26 cellular contexts compared by ENCODE assay signal in the genomic region with DNA sequence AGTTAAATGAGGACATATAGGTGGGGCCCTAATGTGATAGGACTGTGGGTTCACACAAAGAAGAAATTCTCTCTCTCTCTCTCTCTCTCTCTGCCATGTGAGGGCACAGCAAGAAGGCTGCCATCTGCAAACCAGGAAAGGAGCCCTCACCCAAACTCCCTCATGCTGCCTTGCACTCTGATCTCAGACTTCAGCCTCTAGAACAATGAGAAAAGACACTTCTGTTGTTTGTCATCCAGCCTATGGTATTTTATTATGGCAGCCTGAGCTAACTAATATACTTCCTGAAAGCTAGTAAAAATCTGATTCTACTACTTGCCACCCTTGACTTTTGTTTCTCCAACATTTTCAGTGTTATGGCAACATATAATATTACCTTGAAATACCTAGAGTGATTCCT.
"Had no signal": no experiment of that assay in that cellular context is flagged by ENCODE, and none has a peak within 500 bp of the region (broad histone marks: within the 10 kb centered on the region; RNA-seq: fewer than 3 reads in every experiment).

No MANE protein-coding gene starts in this region.

- H3K4me3 ChIP-seq: stomach, suprapubic skin, testis, thoracic aorta, thyroid gland, tibial artery, tibial nerve, transverse colon, upper lobe of left lung, upper lobe of right lung, uterus, vagina had no signal

- H3K9me3 ChIP-seq: stomach, suprapubic skin, testis, thoracic aorta, thyroid gland, tibial artery, tibial nerve, transverse colon, upper lobe of left lung, upper lobe of right lung, uterus, vagina had no signal

- ATAC-seq: stimulated activated effector memory CD8-positive, alpha-beta T cell treated with anti-CD3 and anti-CD28 coated beads, Interleukin-12 subunit alpha, Interleukin-12 subunit beta, amount 100 ng/mL, for 72 hours; stimulated activated memory B cell treated with anti-CD40 and anti-IgM and Interleukin-4, amounts not matched to agents 10 μg/mL and 1 μg/mL and 100 μg/mL, for 72 hours; stimulated activated naive B cell treated with anti-CD40 and anti-IgM and Interleukin-4, amounts not matched to agents 10 μg/mL and 1 μg/mL and 100 μg/mL, for 72 hours; stimulated activated naive CD8-positive, alpha-beta T cell treated with anti-CD3 and anti-CD28 coated beads, Interleukin-15, amount 100 ng/mL, for 72 hours; stimulated activated naive CD8-positive, alpha-beta T cell treated with anti-CD3 and anti-CD28 coated beads, Interleukin-15, Interleukin-2, amounts not matched to agents 100 U/mL and 50 U/mL, for 24 hours; upper lobe of right lung had no signal

- H3K36me3 ChIP-seq: stomach, suprapubic skin, thoracic aorta, thyroid gland, tibial artery, tibial nerve, transverse colon, upper lobe of left lung, upper lobe of right lung, uterus, vagina had no signal

- H3K27ac ChIP-seq: stomach, suprapubic skin, testis, thoracic aorta, thyroid gland, tibial artery, tibial nerve, transverse colon, upper lobe of left lung, upper lobe of right lung, uterus, vagina had no signal

- H3K4me1 ChIP-seq: stomach, suprapubic skin, testis, thyroid gland, tibial artery, tibial nerve, transverse colon, upper lobe of left lung, upper lobe of right lung, uterus, vagina had no signal

- H3K27me3 ChIP-seq: stomach, suprapubic skin, testis, thyroid gland, tibial artery, tibial nerve, transverse colon, upper lobe of left lung, upper lobe of right lung, uterus, vagina had no signal

- DNase-seq: stimulated activated CD4-positive, alpha-beta T cell treated with anti-CD3 and anti-CD28 coated beads, Interleukin-2, amount 100 ng/mL, for 48 hours; stimulated activated CD4-positive, alpha-beta T cell treated with anti-CD3 and anti-CD28 coated beads, Interleukin-4, amount 100 ng/mL, for 1 hour; stimulated activated CD4-positive, alpha-beta T cell treated with anti-CD3 and anti-CD28 coated beads, Interleukin-4, amount 100 ng/mL, for 24 hours; stimulated activated CD4-positive, alpha-beta T cell treated with anti-CD3 and anti-CD28 coated beads, Interleukin-4, amount 100 ng/mL, for 4 hours; stimulated activated CD8-positive, alpha-beta memory T cell treated with anti-CD3 and anti-CD28 coated beads, Interleukin-4, amount 100 ng/mL, for 48 hours; stimulated activated naive B cell treated with anti-CD40 and anti-IgM and Interleukin-4, amounts not matched to agents 10 μg/mL and 1 μg/mL and 100 μg/mL, for 72 hours; stimulated activated naive CD4-positive, alpha-beta T cell; stimulated activated naive CD4-positive, alpha-beta T cell treated with Interleukin-2 at 50 U/mL for 16 hours; stimulated activated naive CD8-positive, alpha-beta T cell treated with anti-CD3 and anti-CD28 coated beads, Interleukin-15, amount 100 ng/mL, for 72 hours; stimulated activated naive CD8-positive, alpha-beta T cell treated with anti-CD3 and anti-CD28 coated beads, Interleukin-15, Interleukin-2, amounts not matched to agents 100 U/mL and 50 U/mL, for 24 hours; stomach; substantia nigra; testis; thyroid gland; tibial artery; transverse colon; trophoblast cell; upper lobe of left lung; upper lobe of right lung; uterus had no signal
